Comparison of ENCODE assay signal across 8 cellular contexts in genomic region chr6:31862344-31863235, GRCh38. TPM values are rescaled to one million over a fixed set of nuclear protein-coding genes. Genes with fewer than 3 reads are reported as not detected.
DNase-seq lines count a peak whose midpoint lies in the region; ATAC-seq and TF ChIP-seq lines count a peak whose summit lies in the region.

Gene NEU1 (minus strand): TSS chr6:31862821. CDS start chr6:31862776, 45 bp downstream.

- H3K36me3 ChIP-seq in H7 (replicated peaks; ENCODE audit: control insufficient read depth, insufficient read depth, low read length): peaks cover 4% of the 10 kb centered on the region

- H3K9me3 Mint-ChIP-seq in natural killer cell: no peaks in the 10 kb centered on the region

- no peaks in the 10 kb centered on the region; the same call in 1 of the 2 replicates for H3K27me3 ChIP-seq in H7 (ENCODE audit: control insufficient read depth, insufficient read depth, low read length)

- H3K4me1 Mint-ChIP-seq in natural killer cell: peaks cover 20 to 33% of the 10 kb centered on the region in 2 donors

- intact Hi-C loops in natural killer cell (cut with micrococcal nuclease): loop anchor here (1.0 kb wide), 3 partner anchors 28 to 197 kb away; partner anchors contain the start of gene EHMT2

- peak within 1 kb of the TSS; percentile 90 for H3K4me3 ChIP-seq in H7 (ENCODE audit: insufficient read depth, low read depth, low read length)

- no peak for TF ChIP-seq CTCF in natural killer cell (IDR thresholded peaks at IDR 0.05)

- H3K36me3 Mint-ChIP-seq in natural killer cell: no peaks in the 10 kb centered on the region

- DNase-seq in ELF-1 (ENCODE audit: low read depth, low spot score): peak; percentile 100
- DNase-seq in H7: peak; percentile 100
- peak; percentile 100 for DNase-seq in M059J (ENCODE audit: low read depth)
- peak; percentile 100 for DNase-seq in SHP77 (lab: John Stamatoyannopoulos, UW)
- DNase-seq in activated effector memory CD4-positive, alpha-beta T cell treated with Interleukin-2 at 50 U/mL for 16 hours: peak; percentile 98
- peak; percentile 100 for DNase-seq in fibroblast of peridontal ligament (ENCODE audit: extremely low read depth)
- DNase-seq in natural killer cell: peak; percentile 99
- DNase-seq in stimulated activated naive CD4-positive, alpha-beta T cell treated with Interleukin-2 at 50 U/mL for 16 hours (lab: John Stamatoyannopoulos, UW): peak; percentile 99

- no peaks in the 10 kb centered on the region for H3K27me3 Mint-ChIP-seq in natural killer cell (ENCODE audit: low read depth in 2 of 2)

- peak within 1 kb of the TSS; percentile 96 for H3K4me3 Mint-ChIP-seq in natural killer cell

- peak; percentile 86 to 98 (median 93) for ATAC-seq in natural killer cell

- peak within 1 kb of the TSS; percentile 97 to 99 for H3K27ac Mint-ChIP-seq in natural killer cell

RNA-seq across cellular contexts. Expression of gene NEU1, which starts in this region (rescaled TPM):
- 56.2 and 58.6 TPM in 2 replicates for total RNA-seq in H7 (2014; rRNA removed; shearing (Covaris generic))
- total RNA-seq in M059J (2014; rRNA removed; shearing (Covaris generic)): 210 and 218 TPM in 2 replicates
- 10 to 100 TPM; 36.1 to 69.6 (median 51.5) TPM for total RNA-seq in natural killer cell

Comparison
In these comparisons a context has a peak if more than half of its experiments do, and no peak if none do; other contexts are left out.
1. Peak in every context shown above with its lines: DNase-seq, ATAC-seq and H3K4me3 ChIP-seq.